16 cellular contexts compared by ENCODE assay signal in the genomic region with DNA sequence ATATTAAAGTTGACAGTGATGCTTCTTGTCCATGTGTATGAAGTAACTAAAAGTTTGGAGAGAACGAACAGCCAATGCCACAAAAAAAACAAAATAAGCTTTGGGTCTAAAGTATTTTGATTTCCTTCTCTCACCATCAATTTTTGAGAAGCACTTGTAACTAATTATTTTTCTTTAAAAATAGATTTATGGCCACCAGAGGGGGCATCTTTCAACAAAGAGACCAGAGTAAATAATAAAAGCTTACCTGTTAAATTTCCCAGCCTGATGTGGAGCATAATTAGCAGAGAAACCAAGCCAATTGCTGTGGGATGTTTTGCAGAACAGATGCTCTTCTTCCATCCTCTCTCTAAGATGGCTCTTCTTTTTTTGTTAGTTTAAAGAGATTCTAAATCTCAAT. TPM values are rescaled to one million over a fixed set of nuclear protein-coding genes. Genes with fewer than 3 reads are reported as not detected.
A peak's percentile ranks its signal among the peaks of the same experiment; 100 is the strongest.
DNase-seq lines count a peak whose midpoint lies in the region; ATAC-seq and TF ChIP-seq lines count a peak whose summit lies in the region.
"Had no signal": no experiment of that assay in that cellular context is flagged by ENCODE, and none has a peak within 500 bp of the region (broad histone marks: within the 10 kb centered on the region; RNA-seq: fewer than 3 reads in every experiment).

No MANE protein-coding gene starts in this region.

- peaks cover 12% of the 10 kb centered on the region for H3K9me3 Mint-ChIP-seq in HFFc6
- H3K9me3 Mint-ChIP-seq: activated CD4-positive, alpha-beta T cell treated with anti-CD3 and anti-CD28 coated beads, Interleukin-2, amount 10 ng/mL, durations not matched to agents 24 days and 14 days; IgD-negative memory B cell had no signal

- intact Hi-C loops in OCI-LY7 (cut with micrococcal nuclease; ENCODE audit: unreplicated experiment) = no loop called here

- TF ChIP-seq CTCF in HFFc6 (IDR thresholded peaks at IDR 0.05) (peak; percentile 57; the same call in 1 of the 2 replicates), OCI-LY7 (conservative IDR thresholded peaks at IDR 0.05; ENCODE audit: low read length) (peak; percentile 54), kidney epithelial cell (IDR thresholded peaks at IDR 0.05; ENCODE audit: insufficient read depth, low read length, poor library complexity, severe bottlenecking) (peak; percentile 22)

- H3K4me1 ChIP-seq in OCI-LY7 (ENCODE audit: insufficient read depth, low read length, poor library complexity, severe bottlenecking) = no peaks in the 10 kb centered on the region
- H3K4me1 ChIP-seq: colonic mucosa had no signal

- ATAC-seq in GM18907 (IDR thresholded peaks at IDR 0.05; ENCODE audit: unreplicated experiment) = no peak
- ATAC-seq in HG03378 (IDR thresholded peaks at IDR 0.05; ENCODE audit: unreplicated experiment) = no peak
- ATAC-seq in HG02885 (IDR thresholded peaks at IDR 0.05; ENCODE audit: poor library complexity, unreplicated experiment) = no peak

- H3K4me2 ChIP-seq in OCI-LY7 (ENCODE audit: low read length) = no peak overlapping the region

- H3K4me3 ChIP-seq in OCI-LY7 (ENCODE audit: low read depth, low read length, poor library complexity, severe bottlenecking) (no peak overlapping the region), kidney epithelial cell (ENCODE audit: low read depth, low read length) (no peak overlapping the region)
- H3K4me3 ChIP-seq: colonic mucosa had no signal

- H3K36me3 ChIP-seq in OCI-LY7 (ENCODE audit: insufficient read depth, low read length) (no peaks in the 10 kb centered on the region), kidney epithelial cell (ENCODE audit: control insufficient read depth, insufficient read depth, low read length) (no peaks in the 10 kb centered on the region)
- H3K36me3 ChIP-seq: colonic mucosa had no signal

- H3K27ac ChIP-seq in OCI-LY7 (ENCODE audit: low read depth, low read length, poor library complexity, severe bottlenecking) = no peak overlapping the region
- H3K27ac ChIP-seq: colonic mucosa had no signal

- BruUV-seq in OCI-LY7 (replicated peaks; lab: Mats Ljungman, UMichigan) = no TSS peak

- no peaks in the 10 kb centered on the region for H3K9me3 ChIP-seq in OCI-LY7 (ENCODE audit: low read length)
- H3K9me3 ChIP-seq: colonic mucosa had no signal

- H3K4me3 Mint-ChIP-seq in HFFc6 = no peak overlapping the region
- H3K4me3 Mint-ChIP-seq: activated CD4-positive, alpha-beta T cell treated with anti-CD3 and anti-CD28 coated beads, Interleukin-2, amount 10 ng/mL, durations not matched to agents 24 days and 14 days; CD4-positive, CD25-positive, alpha-beta regulatory T cell; IgD-negative memory B cell had no signal

- no peaks in the 10 kb centered on the region for H3K9me2 ChIP-seq in OCI-LY7 (ENCODE audit: insufficient read depth, low read length)

- no peaks in the 10 kb centered on the region for H3K27me3 ChIP-seq in kidney epithelial cell (ENCODE audit: control insufficient read depth, insufficient read depth, low read length)
- H3K27me3 ChIP-seq: colonic mucosa had no signal

- no peaks in the 10 kb centered on the region for H3K79me2 ChIP-seq in OCI-LY7 (ENCODE audit: insufficient read depth, low read depth, low read length)

- CTCF ChIA-PET in OCI-LY7 (lab: Charles Lee; ENCODE audit: unreplicated experiment) = no interaction called here

- no peak overlapping the region for H3K27ac Mint-ChIP-seq in HFFc6
- H3K27ac Mint-ChIP-seq: activated CD4-positive, alpha-beta T cell treated with anti-CD3 and anti-CD28 coated beads, Interleukin-2, amount 10 ng/mL, durations not matched to agents 24 days and 14 days; CD4-positive, CD25-positive, alpha-beta regulatory T cell; IgD-negative memory B cell had no signal

- no peaks in the 10 kb centered on the region for H4K20me1 ChIP-seq in OCI-LY7 (ENCODE audit: insufficient read depth, low read length)

- H3K4me1 Mint-ChIP-seq in HFFc6 (ENCODE audit: low read depth) = no peaks in the 10 kb centered on the region
- H3K4me1 Mint-ChIP-seq: activated CD4-positive, alpha-beta T cell treated with anti-CD3 and anti-CD28 coated beads, Interleukin-2, amount 10 ng/mL, durations not matched to agents 24 days and 14 days; CD4-positive, CD25-positive, alpha-beta regulatory T cell; IgD-negative memory B cell had no signal

- peak; percentile 50 for DNase-seq in COR-L47 (lab: John Stamatoyannopoulos, UW)
- no peak for DNase-seq in HFFc6
- peak; percentile 3 for DNase-seq in OCI-LY7 (ENCODE audit: low spot score)
- no peak for DNase-seq in kidney epithelial cell (ENCODE audit: low read depth)
- DNase-seq in nucleus accumbens (lab: John Stamatoyannopoulos, UW) = no peak
- DNase-seq: activated CD4-positive, alpha-beta T cell treated with anti-CD3 and anti-CD28 coated beads, Interleukin-2, amount 10 ng/mL, durations not matched to agents 24 days and 14 days; activated naive CD4-positive, alpha-beta T cell; CD4-positive, CD25-positive, alpha-beta regulatory T cell; colonic mucosa; H7; small intestine had no signal

- no peak overlapping the region for H2AFZ ChIP-seq in OCI-LY7 (ENCODE audit: low read length)

- no peaks in the 10 kb centered on the region; the same call in 1 of the 2 replicates for H3K27me3 Mint-ChIP-seq in HFFc6 (ENCODE audit: insufficient read depth)
- H3K27me3 Mint-ChIP-seq: activated CD4-positive, alpha-beta T cell treated with anti-CD3 and anti-CD28 coated beads, Interleukin-2, amount 10 ng/mL, durations not matched to agents 24 days and 14 days; IgD-negative memory B cell had no signal

- POLR2A ChIA-PET in OCI-LY7 (lab: Charles Lee) = no interaction called here

- H3K36me3 Mint-ChIP-seq in HFFc6 (ENCODE audit: low read depth) = no peaks in the 10 kb centered on the region
- H3K36me3 Mint-ChIP-seq: CD4-positive, CD25-positive, alpha-beta regulatory T cell; IgD-negative memory B cell had no signal

RNA-seq across cellular contexts. Expression of a gene that starts 29.0 kb away (rescaled TPM):
- total RNA-seq in HFFc6 (2021; fragmentation: NEBNext Ultra II Directional; extraction: Animal tissue kit (Norgen Biotek cat#: 25700)) = not detected
- not detected in 2 replicates for total RNA-seq in OCI-LY7 (2014; rRNA removed; shearing (Covaris generic))
- total RNA-seq in OCI-LY7 (2022) (not detected in 2 replicates), kidney epithelial cell (not detected in 2 replicates)
- total RNA-seq: activated CD4-positive, alpha-beta T cell treated with anti-CD3 and anti-CD28 coated beads, Interleukin-2, amount 10 ng/mL, durations not matched to agents 24 days and 14 days; CD4-positive, CD25-positive, alpha-beta regulatory T cell; colonic mucosa; H7; myocyte had no signal

Comparison
In these comparisons a context has a peak if more than half of its experiments do, and no peak if none do; other contexts are left out.
1. DNase-seq: peak in COR-L47 (single experiment) and OCI-LY7 (single experiment); none in HFFc6 (single experiment), kidney epithelial cell (single experiment) and nucleus accumbens (0 of 56).
2. Peak in every context shown above with its lines, with median percentiles within 50 percentile points of each other: CTCF ChIP-seq.